Comparison of ENCODE assay signal across 25 cellular contexts in genomic region chr7:149767068-149767467, GRCh38. TPM values are rescaled to one million over a fixed set of nuclear protein-coding genes. Genes with fewer than 3 reads are reported as not detected.
"Had no signal": no experiment of that assay in that cellular context is flagged by ENCODE, and none has a peak within 500 bp of the region (broad histone marks: within the 10 kb centered on the region; RNA-seq: fewer than 3 reads in every experiment).

No MANE protein-coding gene starts in this region.

- H3K4me1 Mint-ChIP-seq: memory B cell; stimulated activated naive CD8-positive, alpha-beta T cell treated with anti-CD3 and anti-CD28 coated beads, Interleukin-15, amount 100 ng/mL, for 72 hours had no signal

- H3K36me3 ChIP-seq: right atrium auricular region, vagina had no signal

- H3K27me3 Mint-ChIP-seq: stimulated activated memory B cell treated with anti-CD40 and anti-IgM and Interleukin-4, amounts not matched to agents 10 μg/mL and 1 μg/mL and 100 μg/mL, for 72 hours; stimulated activated naive CD8-positive, alpha-beta T cell treated with anti-CD3 and anti-CD28 coated beads, Interleukin-15, amount 100 ng/mL, for 72 hours had no signal

- H3K79me2 ChIP-seq: hepatocyte, parathyroid adenoma had no signal

- H3K4me3 ChIP-seq: hepatocyte, left ventricle myocardium inferior, mucosa of descending colon, psoas muscle, right atrium auricular region, right lobe of liver, smooth muscle cell, tibial nerve, vagina had no signal

- DNase-seq: islet precursor cell; left ventricle myocardium inferior; midbrain; mucosa of descending colon; naive thymus-derived CD4-positive, alpha-beta T cell; psoas muscle; right lobe of liver; stimulated activated CD4-positive, alpha-beta T cell treated with anti-CD3 and anti-CD28 coated beads, Interleukin-1b, Interleukin-23, amount 100 ng/mL, for 48 hours; stimulated activated CD4-positive, alpha-beta T cell treated with anti-CD3 and anti-CD28 coated beads, Interleukin-2, amount 100 ng/mL, for 48 hours; stimulated activated CD4-positive, alpha-beta T cell treated with anti-CD3 and anti-CD28 coated beads, Interleukin-4, amount 100 ng/mL, for 4 hours; stimulated activated CD8-positive, alpha-beta memory T cell treated with anti-CD3 and anti-CD28 coated beads, Interleukin-4, amount 100 ng/mL, for 48 hours; stimulated activated naive CD4-positive, alpha-beta T cell treated with Interleukin-2 at 50 U/mL for 16 hours; stimulated activated naive CD8-positive, alpha-beta T cell treated with anti-CD3 and anti-CD28 coated beads, Interleukin-15, amount 100 ng/mL, for 72 hours; substantia nigra had no signal

- H3K4me2 ChIP-seq: hepatocyte, smooth muscle cell had no signal

- H3K27me3 ChIP-seq: right atrium auricular region, right lobe of liver, vagina had no signal

- H3K36me3 Mint-ChIP-seq: natural killer cell treated with Interleukin-12 subunit alpha and Interleukin-12 subunit beta and Interleukin-15 and Interleukin-18, amount 100 ng/mL, for 72 hours had no signal

- H3K27ac ChIP-seq: hepatocyte, left ventricle myocardium inferior, parathyroid adenoma, psoas muscle, right atrium auricular region, right lobe of liver, tibial nerve, vagina had no signal

- H3K4me3 Mint-ChIP-seq: memory B cell; naive thymus-derived CD4-positive, alpha-beta T cell; natural killer cell treated with Interleukin-12 subunit alpha and Interleukin-12 subunit beta and Interleukin-15 and Interleukin-18, amount 100 ng/mL, for 72 hours; stimulated activated memory B cell treated with anti-CD40 and anti-IgM and Interleukin-4, amounts not matched to agents 10 μg/mL and 1 μg/mL and 100 μg/mL, for 72 hours; stimulated activated naive CD8-positive, alpha-beta T cell treated with anti-CD3 and anti-CD28 coated beads, Interleukin-15, amount 100 ng/mL, for 72 hours had no signal

- H3K27ac Mint-ChIP-seq: memory B cell; natural killer cell treated with Interleukin-12 subunit alpha and Interleukin-12 subunit beta and Interleukin-15 and Interleukin-18, amount 100 ng/mL, for 72 hours; stimulated activated memory B cell treated with anti-CD40 and anti-IgM and Interleukin-4, amounts not matched to agents 10 μg/mL and 1 μg/mL and 100 μg/mL, for 72 hours; stimulated activated naive CD8-positive, alpha-beta T cell treated with anti-CD3 and anti-CD28 coated beads, Interleukin-15, amount 100 ng/mL, for 72 hours; type B pancreatic cell had no signal

- H3K9me3 ChIP-seq: left ventricle myocardium inferior, mucosa of descending colon, psoas muscle, right atrium auricular region, right lobe of liver, tibial nerve, vagina had no signal

- ATAC-seq: mucosa of descending colon; naive thymus-derived CD4-positive, alpha-beta T cell; natural killer cell treated with Interleukin-12 subunit alpha and Interleukin-12 subunit beta and Interleukin-15 and Interleukin-18, amount 100 ng/mL, for 72 hours; psoas muscle; right lobe of liver; stimulated activated memory B cell treated with anti-CD40 and anti-IgM and Interleukin-4, amounts not matched to agents 10 μg/mL and 1 μg/mL and 100 μg/mL, for 72 hours; stimulated activated naive CD8-positive, alpha-beta T cell treated with anti-CD3 and anti-CD28 coated beads, Interleukin-15, amount 100 ng/mL, for 72 hours had no signal

- H2AFZ ChIP-seq: hepatocyte, parathyroid adenoma had no signal

- H3K9me3 Mint-ChIP-seq: memory B cell; natural killer cell treated with Interleukin-12 subunit alpha and Interleukin-12 subunit beta and Interleukin-15 and Interleukin-18, amount 100 ng/mL, for 72 hours; stimulated activated memory B cell treated with anti-CD40 and anti-IgM and Interleukin-4, amounts not matched to agents 10 μg/mL and 1 μg/mL and 100 μg/mL, for 72 hours; stimulated activated naive CD8-positive, alpha-beta T cell treated with anti-CD3 and anti-CD28 coated beads, Interleukin-15, amount 100 ng/mL, for 72 hours; type B pancreatic cell had no signal

RNA-seq across cellular contexts. Expression of gene ZNF467, which starts 6.3 kb away (rescaled TPM):
- total RNA-seq: kidney epithelial cell had no signal
